ENCODE assay signal across 33 cellular contexts in the genomic region with DNA sequence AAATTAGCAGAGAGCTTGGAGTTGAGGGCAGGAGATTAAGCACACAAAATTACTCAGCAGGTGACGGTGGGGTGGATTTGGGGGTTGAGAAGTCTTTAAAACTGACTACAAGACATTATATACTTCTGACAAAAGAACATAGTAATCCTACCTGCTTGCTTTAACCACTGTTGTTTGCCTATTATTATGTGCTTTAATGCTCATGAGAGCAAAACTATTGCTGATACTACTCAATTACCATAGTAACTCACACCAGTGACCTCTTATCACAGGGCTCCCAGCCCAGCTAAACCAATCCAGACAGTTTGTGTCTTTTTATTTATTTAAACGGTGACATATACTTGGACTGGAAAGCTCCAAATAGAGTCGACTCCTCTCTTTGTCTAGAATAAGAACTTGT. TPM values are rescaled to one million over a fixed set of nuclear protein-coding genes. Genes with fewer than 3 reads are reported as not detected.
DNase-seq lines count a peak whose midpoint lies in the region; ATAC-seq and TF ChIP-seq lines count a peak whose summit lies in the region.
"Had no signal": no experiment of that assay in that cellular context is flagged by ENCODE, and none has a peak within 500 bp of the region (broad histone marks: within the 10 kb centered on the region; RNA-seq: fewer than 3 reads in every experiment).

No MANE protein-coding gene starts in this region.

- H3K36me3 Mint-ChIP-seq in type B pancreatic cell, result no peaks in the 10 kb centered on the region
- no peaks in the 10 kb centered on the region for H3K36me3 Mint-ChIP-seq in naive thymus-derived CD8-positive, alpha-beta T cell
- H3K36me3 Mint-ChIP-seq: activated naive CD8-positive, alpha-beta T cell treated with anti-CD3 and anti-CD28 coated beads, Interleukin-2, amount 10 ng/mL, durations not matched to agents 7 days and 5 days; CD8-positive, alpha-beta T cell had no signal

- ATAC-seq in naive thymus-derived CD8-positive, alpha-beta T cell, result no peak
- ATAC-seq: CD8-positive, alpha-beta T cell; gastroesophageal sphincter; HCT116; left lung; PC-3; Right ventricle myocardium inferior; SK-N-SH treated with all-trans-retinoic acid at 6 μM for 48 hours had no signal

- peaks cover 86% of the 10 kb centered on the region for H3K27me3 ChIP-seq in ectodermal cell (ENCODE audit: control insufficient read depth, insufficient read depth, low read length, poor library complexity, severe bottlenecking)
- H3K27me3 ChIP-seq in stomach, result peaks cover 0 to 4% (median 0%) of the 10 kb centered on the region in 3 donors

- no peak for TF ChIP-seq POLR2A in stomach (IDR thresholded peaks at IDR 0.05)

- POLR2A ChIA-PET in naive thymus-derived CD8-positive, alpha-beta T cell (lab: Charles Lee), result no interaction called here

- H3K36me3 ChIP-seq in ectodermal cell (ENCODE audit: control insufficient read depth, insufficient read depth, low read length), result no peaks in the 10 kb centered on the region
- H3K36me3 ChIP-seq in stomach, result no peaks in the 10 kb centered on the region
- H3K36me3 ChIP-seq: gastroesophageal sphincter, left lung had no signal

- peaks cover 38% of the 10 kb centered on the region for H3K27me3 Mint-ChIP-seq in type B pancreatic cell
- peaks cover 0 to 16% (median 3%) of the 10 kb centered on the region in 5 donors for H3K27me3 Mint-ChIP-seq in naive thymus-derived CD8-positive, alpha-beta T cell
- H3K27me3 Mint-ChIP-seq: stimulated activated naive CD8-positive, alpha-beta T cell treated with anti-CD3 and anti-CD28 coated beads, Interleukin-15, Interleukin-2, amounts not matched to agents 100 ng/mL and 50 ng/mL, for 24 hours had no signal

- H3K9me3 ChIP-seq in ectodermal cell (ENCODE audit: control insufficient read depth, low read length) (no peaks in the 10 kb centered on the region), stomach (no peaks in the 10 kb centered on the region)
- H3K9me3 ChIP-seq: gastroesophageal sphincter, left lung had no signal

- intact Hi-C loops in stomach (cut with DNase I; ENCODE audit: low total_unique reads), result no loop called here

- TF ChIP-seq EP300 in stomach (IDR thresholded peaks at IDR 0.05), result no peak

- WGBS in ectodermal cell, 2 experiments, result 33 to 57% methylated on average over 2 to 3 of the region's 3 CpGs
- WGBS in stomach, 5 donors, result 22 to 39% (median 24%) methylated on average over 3 of the region's 3 CpGs

- H3K4me1 ChIP-seq in ectodermal cell (ENCODE audit: control insufficient read depth, insufficient read depth, low read length), result peaks cover 29% of the 10 kb centered on the region
- no peaks in the 10 kb centered on the region for H3K4me1 ChIP-seq in stomach
- H3K4me1 ChIP-seq: gastroesophageal sphincter, left lung had no signal

- peaks cover 27% of the 10 kb centered on the region for H3K4me1 Mint-ChIP-seq in type B pancreatic cell (ENCODE audit: unreplicated experiment)
- H3K4me1 Mint-ChIP-seq in naive thymus-derived CD8-positive, alpha-beta T cell, result no peaks in the 10 kb centered on the region
- H3K4me1 Mint-ChIP-seq: activated naive CD8-positive, alpha-beta T cell treated with anti-CD3 and anti-CD28 coated beads, Interleukin-2, amount 10 ng/mL, durations not matched to agents 7 days and 5 days had no signal

- TF ChIP-seq CTCF in type B pancreatic cell (conservative IDR thresholded peaks at IDR 0.05) (no peak), stomach (IDR thresholded peaks at IDR 0.05) (no peak)

- peak overlapping the region; percentile 14 for H3K4me3 Mint-ChIP-seq in type B pancreatic cell
- H3K4me3 Mint-ChIP-seq in naive thymus-derived CD8-positive, alpha-beta T cell, result no peak overlapping the region
- H3K4me3 Mint-ChIP-seq: activated naive CD8-positive, alpha-beta T cell treated with anti-CD3 and anti-CD28 coated beads, Interleukin-2, amount 10 ng/mL, durations not matched to agents 7 days and 5 days; CD8-positive, alpha-beta T cell; dendritic cell treated with granulocyte-macrophage colony-stimulating factor and Interleukin-4, amounts not matched to agents 40 ng/mL and 50 ng/mL, for 4 days; stimulated activated naive CD8-positive, alpha-beta T cell treated with anti-CD3 and anti-CD28 coated beads, Interleukin-15, Interleukin-2, amounts not matched to agents 100 ng/mL and 50 ng/mL, for 24 hours had no signal

- H3K27ac ChIP-seq in ectodermal cell (ENCODE audit: insufficient read depth, low read depth, low read length, poor library complexity, severe bottlenecking), result peak overlapping the region; percentile 81
- H3K27ac ChIP-seq in stomach, result no peak overlapping the region
- H3K27ac ChIP-seq: gastroesophageal sphincter, hepatocyte, left lung had no signal

- no peaks in the 10 kb centered on the region for H3K9me3 Mint-ChIP-seq in type B pancreatic cell
- H3K9me3 Mint-ChIP-seq in naive thymus-derived CD8-positive, alpha-beta T cell, result peaks cover 0 to 2% (median 0%) of the 10 kb centered on the region in 9 donors
- H3K9me3 Mint-ChIP-seq: activated naive CD8-positive, alpha-beta T cell treated with anti-CD3 and anti-CD28 coated beads, Interleukin-2, amount 10 ng/mL, durations not matched to agents 7 days and 5 days; CD8-positive, alpha-beta T cell; dendritic cell treated with granulocyte-macrophage colony-stimulating factor and Interleukin-4, amounts not matched to agents 40 ng/mL and 50 ng/mL, for 4 days; stimulated activated naive CD8-positive, alpha-beta T cell treated with anti-CD3 and anti-CD28 coated beads, Interleukin-15, Interleukin-2, amounts not matched to agents 100 ng/mL and 50 ng/mL, for 24 hours had no signal

- no peak overlapping the region for H3K27ac Mint-ChIP-seq in type B pancreatic cell
- H3K27ac Mint-ChIP-seq in naive thymus-derived CD8-positive, alpha-beta T cell, result no peak overlapping the region
- H3K27ac Mint-ChIP-seq: activated naive CD8-positive, alpha-beta T cell treated with anti-CD3 and anti-CD28 coated beads, Interleukin-2, amount 10 ng/mL, durations not matched to agents 7 days and 5 days; CD8-positive, alpha-beta T cell; dendritic cell treated with granulocyte-macrophage colony-stimulating factor and Interleukin-4, amounts not matched to agents 40 ng/mL and 50 ng/mL, for 4 days; stimulated activated naive CD8-positive, alpha-beta T cell treated with anti-CD3 and anti-CD28 coated beads, Interleukin-15, Interleukin-2, amounts not matched to agents 100 ng/mL and 50 ng/mL, for 24 hours had no signal

- H3K4me3 ChIP-seq in ectodermal cell (ENCODE audit: insufficient read depth, low read depth, low read length) (no peak overlapping the region), stomach (no peak overlapping the region)
- H3K4me3 ChIP-seq: gastroesophageal sphincter, hepatocyte, left lung had no signal

- DNase-seq in NCI-H2107 treated with DMSO at 0.1 percent for 48 hours (lab: John Stamatoyannopoulos, UW; ENCODE audit: unreplicated experiment) (peak; percentile 25), NCI-H2107 (lab: John Stamatoyannopoulos, UW) (no peak), NCI-H2227 (lab: John Stamatoyannopoulos, UW; ENCODE audit: unreplicated experiment) (peak; percentile 22), type B pancreatic cell (ENCODE audit: extremely low spot score, unreplicated experiment) (no peak), stomach (no peak)
- no peak for DNase-seq in naive thymus-derived CD8-positive, alpha-beta T cell
- no peak for DNase-seq in NK-92 treated with Interleukin-12 subunit alpha and Interleukin-12 subunit beta, amount 100 ng/mL, for 24 hours (lab: John Stamatoyannopoulos, UW)
- DNase-seq: activated CD4-positive, alpha-beta T cell treated with anti-CD3 and anti-CD28 coated beads for 4 hours; activated CD8-positive, alpha-beta memory T cell treated with anti-CD3 and anti-CD28 coated beads for 24 hours; activated effector memory CD4-positive, alpha-beta T cell treated with anti-CD3 and anti-CD28 coated beads, Interleukin-2, amount 50 U/mL, for 16 hours; activated naive CD8-positive, alpha-beta T cell treated with anti-CD3 and anti-CD28 coated beads, Interleukin-2, amount 10 ng/mL, durations not matched to agents 7 days and 5 days; CD8-positive, alpha-beta T cell; central memory CD4-positive, alpha-beta T cell; DMS53; GDM1; Kasumi-1; left lung; mesenchymal stem cell; MV-4-11; PC-3; T-helper 2 cell had no signal

RNA-seq across cellular contexts. Expression of a gene that starts 42.8 kb away (rescaled TPM):
- 6.0 TPM for polyA plus RNA-seq in ectodermal cell (2013, experiment 1 of 4)
- 17.7 TPM for polyA plus RNA-seq in ectodermal cell (2013, experiment 2 of 4)
- polyA plus RNA-seq in ectodermal cell (2013, experiment 3 of 4), result 7.0 TPM
- 11.3 TPM for polyA plus RNA-seq in ectodermal cell (2013, experiment 4 of 4)
- total RNA-seq in type B pancreatic cell (ENCODE audit: low replicate concordance) (0.24 TPM in 1 of 2 replicates, not detected in the other), stomach (not detected)
- polyA plus RNA-seq in stomach, result not detected
- total RNA-seq in naive thymus-derived CD8-positive, alpha-beta T cell, result not detected
- not detected for polyA plus RNA-seq in naive thymus-derived CD8-positive, alpha-beta T cell
- total RNA-seq: A172; activated naive CD8-positive, alpha-beta T cell treated with anti-CD3 and anti-CD28 coated beads, Interleukin-2, amount 10 ng/mL, durations not matched to agents 7 days and 5 days; astrocyte; CD8-positive, alpha-beta T cell; fibroblast of lung; gastroesophageal sphincter; hepatocyte; left lung; PC-3; pulmonary artery endothelial cell; Right ventricle myocardium inferior had no signal
- polyA plus RNA-seq: fibroblast of lung, hepatocyte had no signal

Comparison
In these comparisons a context has a peak if more than half of its experiments do, and no peak if none do; other contexts are left out.
1. DNase-seq: peak in NCI-H2107 treated with DMSO at 0.1 percent for 48 hours (single experiment) and NCI-H2227 (single experiment); none in NCI-H2107 (single experiment), type B pancreatic cell (single experiment), stomach (single experiment), naive thymus-derived CD8-positive, alpha-beta T cell (0 of 10) and NK-92 treated with Interleukin-12 subunit alpha and Interleukin-12 subunit beta, amount 100 ng/mL, for 24 hours (single experiment).